11 cellular contexts compared by ENCODE assay signal in the genomic region with DNA sequence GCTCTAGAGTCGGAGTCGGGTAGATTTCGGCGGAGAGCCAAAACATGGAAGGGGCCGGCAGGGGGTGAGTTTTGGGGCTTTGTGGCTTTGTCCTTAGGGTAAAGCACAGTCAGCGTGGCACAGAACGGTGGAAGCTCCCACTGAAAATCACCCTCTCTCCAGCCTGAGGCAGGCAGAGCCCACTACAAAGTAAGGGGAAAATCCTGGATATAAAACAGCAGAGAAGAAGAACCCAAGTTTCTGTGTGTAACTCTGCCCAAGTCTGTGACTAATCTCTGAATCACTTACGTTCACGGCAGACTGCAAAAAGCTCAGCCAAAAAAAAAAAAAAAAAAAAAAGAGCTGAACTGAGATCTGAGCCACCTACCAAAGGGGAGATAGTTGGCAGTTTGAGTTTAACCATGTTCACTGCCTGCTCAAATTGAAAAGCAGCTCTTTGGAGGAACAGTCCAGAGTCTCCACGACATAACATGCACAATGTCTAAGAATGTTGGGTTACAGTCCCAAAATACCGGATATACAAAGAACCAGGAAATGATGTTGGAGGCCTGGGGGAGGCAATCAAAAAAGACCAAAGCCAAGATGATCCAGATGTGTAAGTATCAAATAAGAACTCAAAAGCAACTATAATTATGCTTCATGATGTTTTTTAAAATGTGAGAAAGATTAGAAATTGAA. TPM values are rescaled to one million over a fixed set of nuclear protein-coding genes. Genes with fewer than 3 reads are reported as not detected.
A peak's percentile ranks its signal among the peaks of the same experiment; 100 is the strongest.
DNase-seq lines count a peak whose midpoint lies in the region; ATAC-seq and TF ChIP-seq lines count a peak whose summit lies in the region.
"Had no signal": no experiment of that assay in that cellular context is flagged by ENCODE, and none has a peak within 500 bp of the region (broad histone marks: within the 10 kb centered on the region; RNA-seq: fewer than 3 reads in every experiment).

No MANE protein-coding gene starts in this region.

- H3K27me3 ChIP-seq in brain microvascular endothelial cell (replicated peaks), result no peaks in the 10 kb centered on the region
- H3K27me3 ChIP-seq: right lobe of liver had no signal

- CTCF ChIA-PET in activated CD4-positive, alpha-beta memory T cell treated with anti-CD3 and anti-CD28 coated beads for 36 hours (lab: Charles Lee), result interaction anchor here (0.7 kb wide), 1 partner anchor 1058 kb away, joined by 3 read pairs; no protein-coding TSS in a partner anchor

- peak; percentile 6 for DNase-seq in stimulated activated naive CD8-positive, alpha-beta T cell treated with anti-CD3 and anti-CD28 coated beads, Interleukin-15, Interleukin-2, amounts not matched to agents 100 U/mL and 50 U/mL, for 24 hours
- DNase-seq in stimulated activated naive CD8-positive, alpha-beta T cell treated with anti-CD3 and anti-CD28 coated beads, Interleukin-15, amount 100 ng/mL, for 72 hours, result no peak
- DNase-seq in brain microvascular endothelial cell (peak; percentile 71), left colon (no peak), DMS53 (lab: John Stamatoyannopoulos, UW) (no peak), SKM-1 treated with dmso at 0.1 percent for 144 hours (lab: John Stamatoyannopoulos, UW; ENCODE audit: unreplicated experiment) (no peak)
- DNase-seq in activated CD4-positive, alpha-beta memory T cell treated with anti-CD3 and anti-CD28 coated beads for 36 hours, result no peak
- DNase-seq: CD8-positive, alpha-beta T cell; right lobe of liver had no signal

- POLR2A ChIA-PET in activated CD4-positive, alpha-beta memory T cell treated with anti-CD3 and anti-CD28 coated beads for 36 hours (lab: Charles Lee), result interaction anchor here (0.7 kb wide), 1 partner anchor 12 kb away, joined by 4 read pairs; no protein-coding TSS in a partner anchor

- peaks cover 0 to 5% of the 10 kb centered on the region in 2 donors for H3K9me3 Mint-ChIP-seq in stimulated activated naive CD8-positive, alpha-beta T cell treated with anti-CD3 and anti-CD28 coated beads, Interleukin-15, amount 100 ng/mL, for 72 hours
- H3K9me3 Mint-ChIP-seq in activated CD4-positive, alpha-beta memory T cell treated with anti-CD3 and anti-CD28 coated beads for 36 hours, result no peaks in the 10 kb centered on the region

- TF ChIP-seq CTCF in brain microvascular endothelial cell (IDR thresholded peaks at IDR 0.05; ENCODE audit: low read depth, low read length, missing control alignments), result no peak

- H3K4me3 Mint-ChIP-seq in stimulated activated naive CD8-positive, alpha-beta T cell treated with anti-CD3 and anti-CD28 coated beads, Interleukin-15, amount 100 ng/mL, for 72 hours, result no peak overlapping the region
- H3K4me3 Mint-ChIP-seq in activated CD4-positive, alpha-beta memory T cell treated with anti-CD3 and anti-CD28 coated beads for 36 hours, result no peak overlapping the region
- H3K4me3 Mint-ChIP-seq: CD8-positive, alpha-beta T cell had no signal

- H3K36me3 Mint-ChIP-seq in activated CD4-positive, alpha-beta memory T cell treated with anti-CD3 and anti-CD28 coated beads for 36 hours, result peaks cover 10% of the 10 kb centered on the region

- H3K4me3 ChIP-seq in brain microvascular endothelial cell (ENCODE audit: low read depth, low read length), result peak overlapping the region; percentile 28
- H3K4me3 ChIP-seq: right lobe of liver had no signal

- in situ Hi-C loops in brain microvascular endothelial cell (cut with HindIII; ENCODE audit: low pct_ligation_motif_present, low sequenced_read_pairs), result no loop called here

- peak overlapping the region; percentile 69 for H3K27ac ChIP-seq in brain microvascular endothelial cell
- H3K27ac ChIP-seq: right lobe of liver had no signal

- H3K27ac Mint-ChIP-seq in stimulated activated naive CD8-positive, alpha-beta T cell treated with anti-CD3 and anti-CD28 coated beads, Interleukin-15, amount 100 ng/mL, for 72 hours, result no peak overlapping the region
- no peak overlapping the region for H3K27ac Mint-ChIP-seq in activated CD4-positive, alpha-beta memory T cell treated with anti-CD3 and anti-CD28 coated beads for 36 hours
- H3K27ac Mint-ChIP-seq: CD8-positive, alpha-beta T cell had no signal

- ATAC-seq in stimulated activated naive CD8-positive, alpha-beta T cell treated with anti-CD3 and anti-CD28 coated beads, Interleukin-15, Interleukin-2, amounts not matched to agents 100 U/mL and 50 U/mL, for 24 hours, result peak; percentile 81
- no peak for ATAC-seq in stimulated activated naive CD8-positive, alpha-beta T cell treated with anti-CD3 and anti-CD28 coated beads, Interleukin-15, amount 100 ng/mL, for 72 hours
- ATAC-seq in left colon, result peak; percentile 21
- ATAC-seq in GM21447 (IDR thresholded peaks at IDR 0.05; ENCODE audit: unreplicated experiment), result no peak
- ATAC-seq: CD8-positive, alpha-beta T cell had no signal

- peaks cover 6% of the 10 kb centered on the region for H3K36me3 ChIP-seq in brain microvascular endothelial cell (replicated peaks)

- no peaks in the 10 kb centered on the region for H3K27me3 Mint-ChIP-seq in stimulated activated naive CD8-positive, alpha-beta T cell treated with anti-CD3 and anti-CD28 coated beads, Interleukin-15, amount 100 ng/mL, for 72 hours
- H3K27me3 Mint-ChIP-seq in activated CD4-positive, alpha-beta memory T cell treated with anti-CD3 and anti-CD28 coated beads for 36 hours, result peaks cover 1% of the 10 kb centered on the region

- intact Hi-C loops in left colon (cut with DNase I, micrococcal nuclease), result no loop called here
- intact Hi-C loops in activated CD4-positive, alpha-beta memory T cell treated with anti-CD3 and anti-CD28 coated beads for 36 hours (cut with micrococcal nuclease), result no loop called here

- no peaks in the 10 kb centered on the region for H3K4me1 Mint-ChIP-seq in stimulated activated naive CD8-positive, alpha-beta T cell treated with anti-CD3 and anti-CD28 coated beads, Interleukin-15, amount 100 ng/mL, for 72 hours
- peaks cover 9% of the 10 kb centered on the region for H3K4me1 Mint-ChIP-seq in activated CD4-positive, alpha-beta memory T cell treated with anti-CD3 and anti-CD28 coated beads for 36 hours (ENCODE audit: low read depth)

RNA-seq across cellular contexts. Expression of a gene that starts 26.7 kb away (rescaled TPM):
- total RNA-seq in left colon, result not detected
- not detected for total RNA-seq in activated CD4-positive, alpha-beta memory T cell treated with anti-CD3 and anti-CD28 coated beads for 36 hours
- total RNA-seq: CD8-positive, alpha-beta T cell; right lobe of liver; SK-MEL-5 had no signal

Comparison
In these comparisons a context has a peak if more than half of its experiments do, and no peak if none do; other contexts are left out.
1. ATAC-seq: peak in stimulated activated naive CD8-positive, alpha-beta T cell treated with anti-CD3 and anti-CD28 coated beads, Interleukin-15, Interleukin-2, amounts not matched to agents 100 U/mL and 50 U/mL, for 24 hours (single experiment) and left colon (single experiment); none in stimulated activated naive CD8-positive, alpha-beta T cell treated with anti-CD3 and anti-CD28 coated beads, Interleukin-15, amount 100 ng/mL, for 72 hours (single experiment) and GM21447 (single experiment).
2. DNase-seq: peak in stimulated activated naive CD8-positive, alpha-beta T cell treated with anti-CD3 and anti-CD28 coated beads, Interleukin-15, Interleukin-2, amounts not matched to agents 100 U/mL and 50 U/mL, for 24 hours (single experiment) and brain microvascular endothelial cell (single experiment); none in stimulated activated naive CD8-positive, alpha-beta T cell treated with anti-CD3 and anti-CD28 coated beads, Interleukin-15, amount 100 ng/mL, for 72 hours (0 of 2), left colon (0 of 2), activated CD4-positive, alpha-beta memory T cell treated with anti-CD3 and anti-CD28 coated beads for 36 hours (single experiment), DMS53 (single experiment) and SKM-1 treated with dmso at 0.1 percent for 144 hours (single experiment).